Comparison of ENCODE assay signal across 8 cellular contexts in the genomic region with DNA sequence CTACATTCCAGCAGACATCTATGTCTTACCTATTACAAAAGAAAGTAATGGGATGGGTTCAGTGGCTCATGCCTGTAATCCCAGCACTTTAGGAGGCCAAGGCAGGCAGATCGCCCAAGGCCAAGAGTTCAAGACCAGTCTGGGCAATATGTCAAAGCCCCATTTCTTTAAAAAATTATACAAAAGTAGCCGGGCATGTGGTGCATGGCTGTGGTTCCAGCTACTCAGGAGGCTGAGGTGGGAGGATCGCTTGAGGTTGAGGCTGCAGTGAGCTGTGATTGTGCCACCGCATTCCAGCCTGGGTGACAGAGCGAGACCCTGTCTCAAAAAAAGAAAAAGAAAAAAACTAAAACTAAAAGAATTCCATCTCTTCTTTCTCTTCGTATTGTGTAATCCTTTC. TPM values are rescaled to one million over a fixed set of nuclear protein-coding genes. Genes with fewer than 3 reads are reported as not detected.
A peak's percentile ranks its signal among the peaks of the same experiment; 100 is the strongest.
DNase-seq lines count a peak whose midpoint lies in the region; ATAC-seq and TF ChIP-seq lines count a peak whose summit lies in the region.
"Not testable (repeated sequence)": the region's sequence is repeated elsewhere in the genome, so short reads cannot be mapped to it uniquely, and the experiment has no call there.

No MANE protein-coding gene starts in this region.

- CTCF ChIA-PET in Caco-2 (lab: Charles Lee): interaction anchor here (0.9 kb wide), 1 partner anchor 52 kb away, joined by 5 read pairs; no protein-coding TSS in a partner anchor
- CTCF ChIA-PET in activated CD4-positive, alpha-beta T cell treated with anti-CD3 and anti-CD28 coated beads, Interleukin-2, amount 10 ng/mL, durations not matched to agents 7 days and 5 days (lab: Charles Lee): interaction anchor here (1.4 kb wide), 1 partner anchor 8 kb away, joined by 4 read pairs; no protein-coding TSS in a partner anchor

- DNase-seq in Caco-2; activated CD4-positive, alpha-beta T cell treated with anti-CD3 and anti-CD28 coated beads, Interleukin-2, amount 10 ng/mL, durations not matched to agents 7 days and 5 days; activated T-helper 1 cell treated with anti-CD3 and anti-CD28 coated beads, Interleukin-12 subunit alpha, Interleukin-12 subunit beta, Interleukin-2, Interleukin-4 antibody, amounts not matched to agents 30 ng/mL and 10 ng/mL and 1 ng/mL, durations not matched to agents 14 hours and 24 hours and 36 hours (ENCODE audit: low spot score); central memory CD8-positive, alpha-beta T cell (ENCODE audit: low spot score in 2 of 2); mesothelial cell of epicardium (ENCODE audit: low spot score in 2 of 2, unreplicated experiment in 2 of 2); stimulated activated effector memory CD8-positive, alpha-beta T cell treated with anti-CD3 and anti-CD28 coated beads, Interleukin-12 subunit alpha, Interleukin-12 subunit beta, amount 100 ng/mL, for 72 hours (ENCODE audit: low spot score in 2 of 2): not testable (repeated sequence)

- ATAC-seq in central memory CD8-positive, alpha-beta T cell (replicated peaks; ENCODE audit: extremely low read depth, poor library complexity, severe bottlenecking); stimulated activated effector memory CD8-positive, alpha-beta T cell treated with anti-CD3 and anti-CD28 coated beads, Interleukin-12 subunit alpha, Interleukin-12 subunit beta, amount 100 ng/mL, for 72 hours: not testable (repeated sequence)

- 0 out of 2 replicates have a peak overlapping the region, but pooled peaks have one; percentile 25 for H3K9ac ChIP-seq in BLaER1

- not testable (repeated sequence) for H3K4me3 ChIP-seq in BLaER1; Caco-2 (ENCODE audit: low read depth, low read length)

- POLR2A ChIA-PET in Caco-2 (lab: Charles Lee): interaction anchor here (1.2 kb wide), 1 partner anchor 115 kb away, joined by 4 read pairs; the partner anchor contains the start of gene IDI1
- POLR2A ChIA-PET in activated CD4-positive, alpha-beta T cell treated with anti-CD3 and anti-CD28 coated beads, Interleukin-2, amount 10 ng/mL, durations not matched to agents 7 days and 5 days (lab: Charles Lee): interaction anchor here (0.6 kb wide), 1 partner anchor 116 kb away, joined by 6 read pairs; no protein-coding TSS in a partner anchor

- not testable (repeated sequence) for H3K27me3 ChIP-seq in BLaER1; Caco-2 (replicated peaks; ENCODE audit: control insufficient read depth, insufficient read depth, low read length)

- not testable (repeated sequence) for H3K27ac ChIP-seq in BLaER1

- not testable (repeated sequence) for H3K9me3 ChIP-seq in BLaER1, Caco-2

- peak overlapping the region; percentile 79 for H3K4me2 ChIP-seq in BLaER1

- H3K27me3 Mint-ChIP-seq in Caco-2 (ENCODE audit: insufficient read depth, unreplicated experiment); activated CD4-positive, alpha-beta T cell treated with anti-CD3 and anti-CD28 coated beads, Interleukin-2, amount 10 ng/mL, durations not matched to agents 7 days and 5 days; activated T-helper 1 cell treated with anti-CD3 and anti-CD28 coated beads, Interleukin-12 subunit alpha, Interleukin-12 subunit beta, Interleukin-2, Interleukin-4 antibody, amounts not matched to agents 30 ng/mL and 10 ng/mL and 1 ng/mL, durations not matched to agents 14 hours and 24 hours and 36 hours (ENCODE audit: insufficient read depth); central memory CD8-positive, alpha-beta T cell; mesothelial cell of epicardium (ENCODE audit: low read depth); nephron (ENCODE audit: low read depth): not testable (repeated sequence)

- H3K4me3 Mint-ChIP-seq in Caco-2 (ENCODE audit: unreplicated experiment); activated CD4-positive, alpha-beta T cell treated with anti-CD3 and anti-CD28 coated beads, Interleukin-2, amount 10 ng/mL, durations not matched to agents 7 days and 5 days; central memory CD8-positive, alpha-beta T cell; stimulated activated effector memory CD8-positive, alpha-beta T cell treated with anti-CD3 and anti-CD28 coated beads, Interleukin-12 subunit alpha, Interleukin-12 subunit beta, amount 100 ng/mL, for 72 hours: not testable (repeated sequence)
- H3K4me3 Mint-ChIP-seq in activated T-helper 1 cell treated with anti-CD3 and anti-CD28 coated beads, Interleukin-12 subunit alpha, Interleukin-12 subunit beta, Interleukin-2, Interleukin-4 antibody, amounts not matched to agents 30 ng/mL and 10 ng/mL and 1 ng/mL, durations not matched to agents 14 hours and 24 hours and 36 hours: peak overlapping the region; percentile 47
- peak overlapping the region; percentile 15 for H3K4me3 Mint-ChIP-seq in mesothelial cell of epicardium
- H3K4me3 Mint-ChIP-seq in nephron: peak overlapping the region; percentile 73 to 79 (median 74)

- BruUV-seq in Caco-2 (replicated peaks; lab: Mats Ljungman, UMichigan): not testable (repeated sequence)

- H4K20me1 ChIP-seq in BLaER1: peaks cover 23% of the 10 kb centered on the region

- not testable (repeated sequence) for H3K9me3 Mint-ChIP-seq in Caco-2 (ENCODE audit: unreplicated experiment); activated CD4-positive, alpha-beta T cell treated with anti-CD3 and anti-CD28 coated beads, Interleukin-2, amount 10 ng/mL, durations not matched to agents 7 days and 5 days; activated T-helper 1 cell treated with anti-CD3 and anti-CD28 coated beads, Interleukin-12 subunit alpha, Interleukin-12 subunit beta, Interleukin-2, Interleukin-4 antibody, amounts not matched to agents 30 ng/mL and 10 ng/mL and 1 ng/mL, durations not matched to agents 14 hours and 24 hours and 36 hours; central memory CD8-positive, alpha-beta T cell; mesothelial cell of epicardium; nephron; stimulated activated effector memory CD8-positive, alpha-beta T cell treated with anti-CD3 and anti-CD28 coated beads, Interleukin-12 subunit alpha, Interleukin-12 subunit beta, amount 100 ng/mL, for 72 hours

- H3K4me1 ChIP-seq in BLaER1: peaks cover 65% of the 10 kb centered on the region
- H3K4me1 ChIP-seq in Caco-2: peaks cover 18% of the 10 kb centered on the region

- not testable (repeated sequence) for TF ChIP-seq CTCF in Caco-2 (IDR thresholded peaks at IDR 0.05; ENCODE audit: insufficient read depth in 1 of 2, low read depth in 1 of 2, low read length in 1 of 2, severe bottlenecking in 1 of 2, unreplicated experiment in 1 of 2); mesothelial cell of epicardium (IDR thresholded peaks at IDR 0.05; ENCODE audit: unreplicated experiment); nephron (IDR thresholded peaks at IDR 0.05; ENCODE audit: unreplicated experiment in 3 of 3)

- not testable (repeated sequence) for H3K36me3 ChIP-seq in BLaER1; Caco-2 (ENCODE audit: control insufficient read depth, insufficient read depth, low read length)

- intact Hi-C loops in Caco-2 (cut with micrococcal nuclease; ENCODE audit: unreplicated experiment); activated T-helper 1 cell treated with anti-CD3 and anti-CD28 coated beads, Interleukin-12 subunit alpha, Interleukin-12 subunit beta, Interleukin-2, Interleukin-4 antibody, amounts not matched to agents 30 ng/mL and 10 ng/mL and 1 ng/mL, durations not matched to agents 14 hours and 24 hours and 36 hours (cut with micrococcal nuclease): not testable (repeated sequence)

- H3K4me1 Mint-ChIP-seq in Caco-2 (ENCODE audit: low read depth, unreplicated experiment) (peaks cover 29% of the 10 kb centered on the region), mesothelial cell of epicardium (peaks cover 19% of the 10 kb centered on the region), nephron (peaks cover 19% of the 10 kb centered on the region)
- H3K4me1 Mint-ChIP-seq in activated CD4-positive, alpha-beta T cell treated with anti-CD3 and anti-CD28 coated beads, Interleukin-2, amount 10 ng/mL, durations not matched to agents 7 days and 5 days: peaks cover 27% of the 10 kb centered on the region
- peaks cover 20% of the 10 kb centered on the region for H3K4me1 Mint-ChIP-seq in activated T-helper 1 cell treated with anti-CD3 and anti-CD28 coated beads, Interleukin-12 subunit alpha, Interleukin-12 subunit beta, Interleukin-2, Interleukin-4 antibody, amounts not matched to agents 30 ng/mL and 10 ng/mL and 1 ng/mL, durations not matched to agents 14 hours and 24 hours and 36 hours (ENCODE audit: low read depth)
- peaks cover 15% of the 10 kb centered on the region for H3K4me1 Mint-ChIP-seq in central memory CD8-positive, alpha-beta T cell
- peaks cover 12% of the 10 kb centered on the region for H3K4me1 Mint-ChIP-seq in stimulated activated effector memory CD8-positive, alpha-beta T cell treated with anti-CD3 and anti-CD28 coated beads, Interleukin-12 subunit alpha, Interleukin-12 subunit beta, amount 100 ng/mL, for 72 hours

- H3K27ac Mint-ChIP-seq in Caco-2 (ENCODE audit: unreplicated experiment) (peak overlapping the region; percentile 17), nephron (peak overlapping the region; percentile 34 to 91 (median 78))
- H3K27ac Mint-ChIP-seq in activated CD4-positive, alpha-beta T cell treated with anti-CD3 and anti-CD28 coated beads, Interleukin-2, amount 10 ng/mL, durations not matched to agents 7 days and 5 days: peak overlapping the region; percentile 54
- H3K27ac Mint-ChIP-seq in activated T-helper 1 cell treated with anti-CD3 and anti-CD28 coated beads, Interleukin-12 subunit alpha, Interleukin-12 subunit beta, Interleukin-2, Interleukin-4 antibody, amounts not matched to agents 30 ng/mL and 10 ng/mL and 1 ng/mL, durations not matched to agents 14 hours and 24 hours and 36 hours: peak overlapping the region; percentile 54
- peak overlapping the region; percentile 44 for H3K27ac Mint-ChIP-seq in central memory CD8-positive, alpha-beta T cell (ENCODE audit: low read depth)
- not testable (repeated sequence) for H3K27ac Mint-ChIP-seq in mesothelial cell of epicardium
- peak overlapping the region; percentile 93 for H3K27ac Mint-ChIP-seq in stimulated activated effector memory CD8-positive, alpha-beta T cell treated with anti-CD3 and anti-CD28 coated beads, Interleukin-12 subunit alpha, Interleukin-12 subunit beta, amount 100 ng/mL, for 72 hours

- peaks cover 26% of the 10 kb centered on the region for H3K36me3 Mint-ChIP-seq in Caco-2 (ENCODE audit: insufficient read depth, unreplicated experiment)
- H3K36me3 Mint-ChIP-seq in activated CD4-positive, alpha-beta T cell treated with anti-CD3 and anti-CD28 coated beads, Interleukin-2, amount 10 ng/mL, durations not matched to agents 7 days and 5 days (ENCODE audit: low read depth); activated T-helper 1 cell treated with anti-CD3 and anti-CD28 coated beads, Interleukin-12 subunit alpha, Interleukin-12 subunit beta, Interleukin-2, Interleukin-4 antibody, amounts not matched to agents 30 ng/mL and 10 ng/mL and 1 ng/mL, durations not matched to agents 14 hours and 24 hours and 36 hours (ENCODE audit: low read depth); mesothelial cell of epicardium; nephron (ENCODE audit: low read depth): not testable (repeated sequence)
- peaks cover 11% of the 10 kb centered on the region for H3K36me3 Mint-ChIP-seq in central memory CD8-positive, alpha-beta T cell (ENCODE audit: insufficient read depth)
- H3K36me3 Mint-ChIP-seq in stimulated activated effector memory CD8-positive, alpha-beta T cell treated with anti-CD3 and anti-CD28 coated beads, Interleukin-12 subunit alpha, Interleukin-12 subunit beta, amount 100 ng/mL, for 72 hours: peaks cover 28% of the 10 kb centered on the region

RNA-seq across cellular contexts. Expression of gene LARP4B, which starts 2.7 kb away (rescaled TPM):
- total RNA-seq in Caco-2 (2022): 230 and 235 TPM in 2 replicates
- 100 to 1,000 TPM in 1 of 2 experiments, 10 to 100 TPM in 1; 86.1 to 101 TPM for total RNA-seq in activated CD4-positive, alpha-beta T cell treated with anti-CD3 and anti-CD28 coated beads, Interleukin-2, amount 10 ng/mL, durations not matched to agents 7 days and 5 days
- total RNA-seq in activated T-helper 1 cell treated with anti-CD3 and anti-CD28 coated beads, Interleukin-12 subunit alpha, Interleukin-12 subunit beta, Interleukin-2, Interleukin-4 antibody, amounts not matched to agents 30 ng/mL and 10 ng/mL and 1 ng/mL, durations not matched to agents 14 hours and 24 hours and 36 hours: 172 and 174 TPM in 2 replicates
- total RNA-seq in mesothelial cell of epicardium: 90.2 to 95.9 TPM (median 94.8 TPM) in 3 replicates

RNA-seq across cellular contexts. Expression of gene GTPBP4, which starts 54.1 kb away (rescaled TPM):
- 175 and 202 TPM in 2 replicates for total RNA-seq in Caco-2 (2022)
- total RNA-seq in activated CD4-positive, alpha-beta T cell treated with anti-CD3 and anti-CD28 coated beads, Interleukin-2, amount 10 ng/mL, durations not matched to agents 7 days and 5 days: 10 to 100 TPM; 53.2 to 63.2 TPM
- total RNA-seq in activated T-helper 1 cell treated with anti-CD3 and anti-CD28 coated beads, Interleukin-12 subunit alpha, Interleukin-12 subunit beta, Interleukin-2, Interleukin-4 antibody, amounts not matched to agents 30 ng/mL and 10 ng/mL and 1 ng/mL, durations not matched to agents 14 hours and 24 hours and 36 hours: 193 and 202 TPM in 2 replicates
- 66.3 to 68.5 TPM (median 67.5 TPM) in 3 replicates for total RNA-seq in mesothelial cell of epicardium
